ENCODE assay signal across 1 cellular context in the genomic region with DNA sequence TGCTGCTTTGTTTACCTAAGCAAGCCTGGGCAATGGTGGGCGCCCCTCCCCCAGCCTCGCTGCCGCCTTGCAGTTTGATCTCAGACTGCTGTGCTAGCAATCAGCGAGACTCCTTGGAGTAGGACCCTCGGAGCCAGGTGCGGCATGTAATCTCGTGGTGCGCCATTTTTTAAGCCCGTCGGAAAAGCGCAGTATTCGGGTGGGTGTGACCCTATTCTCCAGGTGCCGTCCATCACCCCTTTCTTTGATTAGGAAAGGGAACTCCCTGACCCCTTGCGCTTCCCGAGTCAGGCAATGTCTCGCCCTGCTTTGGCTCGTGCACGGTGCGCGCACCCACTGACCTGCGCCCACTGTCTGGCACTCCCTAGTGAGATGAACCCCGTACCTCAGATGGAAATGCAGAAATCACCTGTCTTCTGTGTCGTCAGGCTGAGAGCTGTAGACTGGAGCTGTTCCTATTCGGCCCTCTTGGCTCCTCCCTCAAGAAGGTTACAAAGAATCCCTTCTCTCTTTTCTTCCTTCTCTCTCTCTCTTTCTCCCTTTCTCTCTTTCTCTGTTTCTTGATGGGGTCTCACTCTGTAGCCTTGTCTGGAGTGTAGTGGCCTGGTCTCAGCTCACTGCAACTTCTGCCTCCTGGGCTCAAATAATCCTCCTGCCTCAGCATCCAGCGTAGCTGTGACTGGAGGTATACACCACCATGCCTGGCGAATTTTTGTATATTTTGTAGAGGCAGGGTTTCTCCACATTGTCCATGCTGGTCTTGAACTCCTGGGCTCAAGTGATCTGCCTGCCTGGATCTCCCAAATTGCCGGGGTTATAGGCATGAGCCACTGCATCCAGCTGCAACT.
TF ChIP-seq lines count a peak whose summit lies in the region.

No MANE protein-coding gene starts in this region.

TF ChIP-seq in H1, 55 proteins besides CTCF, POLR2A, EP300 and RAD21:
- peak; percentile 46 for TF ChIP-seq ASH2L (IDR thresholded peaks at IDR 0.05; ENCODE audit: low read length)
- TF ChIP-seq RBBP5 (IDR thresholded peaks at IDR 0.05; ENCODE audit: borderline replicate concordance, low read depth, low read length): 0 out of 2 replicates have a peak, but pooled peaks have one; percentile 40
TF ChIP-seq in H1: peak in this region for 2; not testable (repeated sequence) for 53.
